ENCODE assay signal across 19 cellular contexts in the genomic region with DNA sequence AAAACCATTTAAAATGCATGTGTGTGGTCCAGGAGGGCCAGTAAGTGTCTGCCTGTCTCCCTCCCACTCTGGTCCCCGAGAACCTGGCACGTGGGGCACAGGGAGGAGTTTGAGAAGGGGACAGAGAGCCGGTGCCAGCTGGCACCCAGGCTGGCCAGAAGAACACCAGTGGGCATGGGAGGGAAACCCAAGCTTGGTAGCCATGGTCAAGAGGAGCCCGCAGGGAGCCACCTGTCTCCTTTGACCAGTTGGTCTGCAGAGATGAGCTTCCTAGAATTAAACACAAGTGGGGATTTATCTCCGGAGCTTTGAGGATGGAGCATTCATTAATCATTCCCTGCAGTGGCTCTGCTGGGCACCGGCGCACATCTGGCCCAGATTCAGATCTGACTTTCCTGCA. TPM values are rescaled to one million over a fixed set of nuclear protein-coding genes. Genes with fewer than 3 reads are reported as not detected.
DNase-seq lines count a peak whose midpoint lies in the region; ATAC-seq and TF ChIP-seq lines count a peak whose summit lies in the region.
"Had no signal": no experiment of that assay in that cellular context is flagged by ENCODE, and none has a peak within 500 bp of the region (broad histone marks: within the 10 kb centered on the region; RNA-seq: fewer than 3 reads in every experiment).

No MANE protein-coding gene starts in this region.

- no peak overlapping the region for H3K4me3 Mint-ChIP-seq in activated T-cell treated with anti-CD3 and anti-CD28 coated beads, Interleukin-2, amount 50 U/mL, for 24 hours
- no peak overlapping the region for H3K4me3 Mint-ChIP-seq in activated naive CD8-positive, alpha-beta T cell treated with anti-CD3 and anti-CD28 coated beads for 36 hours

- H3K4ac ChIP-seq in neuronal stem cell (ENCODE audit: low read length), result no peak overlapping the region

- H3K9me3 ChIP-seq in neuronal stem cell (replicated peaks in 1 of 2; ENCODE audit: control insufficient read depth in 2 of 2, insufficient read depth in 1 of 2, low read depth in 1 of 2, low read length in 2 of 2) (peaks cover 0 to 4% of the 10 kb centered on the region in 2 donors), suprapubic skin (no peaks in the 10 kb centered on the region)

- H3K36me3 ChIP-seq in neuronal stem cell (replicated peaks in 1 of 2; ENCODE audit: control insufficient read depth in 2 of 2, insufficient read depth in 2 of 2, low read length in 2 of 2) (no peaks in the 10 kb centered on the region), suprapubic skin (no peaks in the 10 kb centered on the region)

- H3K27ac ChIP-seq in neuronal stem cell (replicated peaks; ENCODE audit: low read length), result no peak overlapping the region
- H3K27ac ChIP-seq in suprapubic skin, result no peak overlapping the region
- H3K27ac ChIP-seq: PC-9 had no signal

- no peak overlapping the region for H2BK120ac ChIP-seq in neuronal stem cell (ENCODE audit: low read depth, low read length)

- peaks cover 0 to 7% of the 10 kb centered on the region in 2 donors for H3K4me1 ChIP-seq in neuronal stem cell (ENCODE audit: control insufficient read depth in 2 of 2, insufficient read depth in 1 of 2, low read depth in 1 of 2, low read length in 2 of 2)
- no peaks in the 10 kb centered on the region for H3K4me1 ChIP-seq in suprapubic skin

- peak overlapping the region; percentile 52 for H3K18ac ChIP-seq in neuronal stem cell (ENCODE audit: low read length)

- H3K79me1 ChIP-seq in neuronal stem cell (ENCODE audit: low read depth, low read length), result no peaks in the 10 kb centered on the region

- no peak overlapping the region for H2AFZ ChIP-seq in neuronal stem cell (ENCODE audit: low read length)
- H2AFZ ChIP-seq: PC-9 had no signal

- no peak overlapping the region for H3K4me2 ChIP-seq in neuronal stem cell (ENCODE audit: insufficient read depth, low read length, poor library complexity, severe bottlenecking)
- H3K4me2 ChIP-seq: PC-9 had no signal

- H3K27me3 ChIP-seq in neuronal stem cell (ENCODE audit: control insufficient read depth in 3 of 3, insufficient read depth in 3 of 3, low read depth in 1 of 3, low read length in 3 of 3) (no peaks in the 10 kb centered on the region), suprapubic skin (peaks cover 46% of the 10 kb centered on the region)

- peak overlapping the region; percentile 31 for H2BK15ac ChIP-seq in neuronal stem cell (ENCODE audit: low read length)

- no peak for ATAC-seq in stimulated activated naive CD8-positive, alpha-beta T cell treated with anti-CD3 and anti-CD28 coated beads, Interleukin-15, Interleukin-2, amounts not matched to agents 100 U/mL and 50 U/mL, for 24 hours
- ATAC-seq: GM12878, K562 had no signal

- TF ChIP-seq POLR2A in suprapubic skin (IDR thresholded peaks at IDR 0.05), result no peak

- TF ChIP-seq EP300 in suprapubic skin (IDR thresholded peaks at IDR 0.05), result no peak

- H3K4me3 ChIP-seq in neuronal stem cell (ENCODE audit: low read length in 2 of 2), result peak overlapping the region in 1 of 2 donors; percentile 41
- H3K4me3 ChIP-seq in suprapubic skin, result no peak overlapping the region
- H3K4me3 ChIP-seq: GM12878, K562, PC-9 had no signal

- no peak overlapping the region for H4K91ac ChIP-seq in neuronal stem cell (ENCODE audit: low read depth, low read length, poor library complexity)

- no peak overlapping the region for H3K23ac ChIP-seq in neuronal stem cell (ENCODE audit: low read depth, low read length, poor library complexity)

- H3K27ac Mint-ChIP-seq in activated T-cell treated with anti-CD3 and anti-CD28 coated beads, Interleukin-2, amount 50 U/mL, for 24 hours, result no peak overlapping the region
- no peak overlapping the region for H3K27ac Mint-ChIP-seq in activated naive CD8-positive, alpha-beta T cell treated with anti-CD3 and anti-CD28 coated beads for 36 hours

- no CpG with 5 or more reads among the region's 7 CpGs for WGBS in neuronal stem cell (ENCODE audit: extremely low coverage in 2 of 2, insufficient read length in 2 of 2, insufficient replicate concordance in 1 of 2), 2 donors
- 68% methylated on average over 7 of the region's 7 CpGs for WGBS in suprapubic skin

- no peaks in the 10 kb centered on the region for H3K36me3 Mint-ChIP-seq in activated T-cell treated with anti-CD3 and anti-CD28 coated beads, Interleukin-2, amount 50 U/mL, for 24 hours (ENCODE audit: low read depth)
- H3K36me3 Mint-ChIP-seq in activated naive CD8-positive, alpha-beta T cell treated with anti-CD3 and anti-CD28 coated beads for 36 hours, result no peaks in the 10 kb centered on the region

- no peaks in the 10 kb centered on the region for H3K9me3 Mint-ChIP-seq in activated T-cell treated with anti-CD3 and anti-CD28 coated beads, Interleukin-2, amount 50 U/mL, for 24 hours
- no peaks in the 10 kb centered on the region for H3K9me3 Mint-ChIP-seq in activated naive CD8-positive, alpha-beta T cell treated with anti-CD3 and anti-CD28 coated beads for 36 hours

- no peak overlapping the region for H3K14ac ChIP-seq in neuronal stem cell (ENCODE audit: low read length)

- no peak overlapping the region for H2BK5ac ChIP-seq in neuronal stem cell (ENCODE audit: low read length)

- H3K9ac ChIP-seq in neuronal stem cell (ENCODE audit: low read depth, low read length, poor library complexity), result no peak overlapping the region

- H2AK5ac ChIP-seq in neuronal stem cell (ENCODE audit: low read depth, low read length), result no peak overlapping the region

- peak; percentile 2 for DNase-seq in activated T-cell treated with anti-CD3 and anti-CD28 coated beads, Interleukin-2, amount 50 U/mL, for 24 hours
- no peak for DNase-seq in activated T-cell treated with anti-CD3 and anti-CD28 coated beads, Interleukin-2, amount 50 U/mL, for 48 hours
- DNase-seq in D341Med (ENCODE audit: low spot score) (peak; percentile 7), neuronal stem cell (ENCODE audit: low spot score) (no peak), suprapubic skin (ENCODE audit: low spot score in 2 of 2) (peak; percentile 30 to 52), GM19240 (ENCODE audit: insufficient read length, low spot score) (no peak)
- no peak for DNase-seq in stimulated activated naive CD8-positive, alpha-beta T cell treated with anti-CD3 and anti-CD28 coated beads, Interleukin-15, Interleukin-2, amounts not matched to agents 100 U/mL and 50 U/mL, for 24 hours
- no peak for DNase-seq in activated naive CD8-positive, alpha-beta T cell treated with anti-CD3 and anti-CD28 coated beads for 36 hours
- DNase-seq: C1 segment of cervical spinal cord, DMS 273 treated with DMSO at 0.1 percent for 48 hours, GDM1, MV-4-11, NCI-H1417 treated with DMSO at 0.1 percent for 48 hours, NCI-H2081, NCI-H510A, NCI-H82, PC-9 had no signal

- TF ChIP-seq CTCF in suprapubic skin (IDR thresholded peaks at IDR 0.05), result no peak

- no peak overlapping the region for H2BK12ac ChIP-seq in neuronal stem cell (ENCODE audit: low read length)

- no peaks in the 10 kb centered on the region for H3K27me3 Mint-ChIP-seq in activated T-cell treated with anti-CD3 and anti-CD28 coated beads, Interleukin-2, amount 50 U/mL, for 24 hours
- peaks cover 4% of the 10 kb centered on the region for H3K27me3 Mint-ChIP-seq in activated naive CD8-positive, alpha-beta T cell treated with anti-CD3 and anti-CD28 coated beads for 36 hours

- H3K4me1 Mint-ChIP-seq in activated T-cell treated with anti-CD3 and anti-CD28 coated beads, Interleukin-2, amount 50 U/mL, for 24 hours (ENCODE audit: low read depth), result no peaks in the 10 kb centered on the region
- H3K4me1 Mint-ChIP-seq in activated naive CD8-positive, alpha-beta T cell treated with anti-CD3 and anti-CD28 coated beads for 36 hours, result no peaks in the 10 kb centered on the region

- no peak overlapping the region for H4K8ac ChIP-seq in neuronal stem cell (ENCODE audit: low read depth, low read length)

RNA-seq across cellular contexts. Expression of gene HMX1, which starts 41.6 kb away (rescaled TPM):
- polyA plus RNA-seq in neuronal stem cell (2013, experiment 1 of 2), result 0.04 TPM
- 0.07 TPM for polyA plus RNA-seq in neuronal stem cell (2013, experiment 2 of 2)
- total RNA-seq in suprapubic skin, result not detected
- total RNA-seq in activated naive CD8-positive, alpha-beta T cell treated with anti-CD3 and anti-CD28 coated beads for 36 hours, result not detected
- total RNA-seq: GM12878, K562, PC-9 had no signal
- polyA plus RNA-seq: GM12878, K562 had no signal

Comparison
In these comparisons a context has a peak if more than half of its experiments do, and no peak if none do; other contexts are left out.
1. DNase-seq: peak in activated T-cell treated with anti-CD3 and anti-CD28 coated beads, Interleukin-2, amount 50 U/mL, for 24 hours (single experiment), D341Med (single experiment) and suprapubic skin (2 of 2); none in activated T-cell treated with anti-CD3 and anti-CD28 coated beads, Interleukin-2, amount 50 U/mL, for 48 hours (0 of 2), neuronal stem cell (single experiment), stimulated activated naive CD8-positive, alpha-beta T cell treated with anti-CD3 and anti-CD28 coated beads, Interleukin-15, Interleukin-2, amounts not matched to agents 100 U/mL and 50 U/mL, for 24 hours (single experiment), GM19240 (single experiment) and activated naive CD8-positive, alpha-beta T cell treated with anti-CD3 and anti-CD28 coated beads for 36 hours (single experiment).